ENCODE assay signal across 31 cellular contexts in genomic region chr13:55602784-55603183, GRCh38.
"Had no signal": no experiment of that assay in that cellular context is flagged by ENCODE, and none has a peak within 500 bp of the region (broad histone marks: within the 10 kb centered on the region; RNA-seq: fewer than 3 reads in every experiment).

No MANE protein-coding gene starts in this region.

- FAIRE-seq: bronchial epithelial cell, TTC549 had no signal

- H3K36me3 ChIP-seq: ascending aorta, cardiac muscle cell had no signal

- H3K27ac ChIP-seq: ascending aorta, cardiac muscle cell, VCaP had no signal

- ATAC-seq: activated CD8-positive, alpha-beta T cell treated with anti-CD3 and anti-CD28 coated beads for 36 hours; activated naive CD8-positive, alpha-beta T cell treated with anti-CD3 and anti-CD28 coated beads, Interleukin-2, amount 50 U/mL, for 24 hours; activated T-cell treated with anti-CD3 and anti-CD28 coated beads, Interleukin-2, amount 50 U/mL, for 4 hours; activated T-cell treated with anti-CD3 and anti-CD28 coated beads, Interleukin-2, amount 50 U/mL, for 72 hours; activated T-helper 17 cell treated with anti-CD3 and anti-CD28 coated beads, Interleukin-2, amount 50 U/mL, for 72 hours had no signal

- DNase-seq: activated B cell treated with CpG ODN at 0.5 μM for 24 hours; activated CD4-positive, alpha-beta memory T cell treated with anti-CD3 and anti-CD28 coated beads for 36 hours; activated CD4-positive, alpha-beta T cell treated with anti-CD3 and anti-CD28 coated beads for 4 hours; activated CD4-positive, alpha-beta T cell treated with anti-CD3 and anti-CD28 coated beads, Interleukin-2, amount 10 ng/mL, durations not matched to agents 24 days and 14 days; activated CD4-positive, alpha-beta T cell treated with anti-CD3 and anti-CD28 coated beads, Interleukin-2, amount 50 U/mL, for 1 hour; activated CD4-positive, alpha-beta T cell treated with anti-CD3 and anti-CD28 coated beads, Interleukin-2, amount 50 U/mL, for 4 hours; activated CD4-positive, CD25-positive, alpha-beta regulatory T cell treated with anti-CD3 and anti-CD28 coated beads, Interleukin-2, amount 50 U/mL, for 72 hours; activated CD8-positive, alpha-beta memory T cell treated with anti-CD3 and anti-CD28 coated beads, Interleukin-2, amount 50 U/mL, for 4 hours; activated CD8-positive, alpha-beta T cell treated with anti-CD3 and anti-CD28 coated beads for 36 hours; activated effector memory CD4-positive, alpha-beta T cell treated with anti-CD3 and anti-CD28 coated beads, Interleukin-2, amount 50 U/mL, for 16 hours; activated gamma-delta T cell treated with Interleukin-2 at 50 U/mL for 16 hours; activated naive CD4-positive, alpha-beta T cell; activated naive CD4-positive, alpha-beta T cell treated with anti-CD3 and anti-CD28 coated beads, Interleukin-2, amount 10 ng/mL, durations not matched to agents 7 days and 5 days; activated naive CD8-positive, alpha-beta T cell treated with anti-CD3 and anti-CD28 coated beads, Interleukin-2, amount 10 ng/mL, durations not matched to agents 7 days and 5 days; activated naive CD8-positive, alpha-beta T cell treated with anti-CD3 and anti-CD28 coated beads, Interleukin-2, amount 50 U/mL, for 24 hours; activated T-cell treated with anti-CD3 and anti-CD28 coated beads for 4 hours; activated T-cell treated with anti-CD3 and anti-CD28 coated beads, Interleukin-2, amount 50 U/mL, for 1 hour; activated T-cell treated with anti-CD3 and anti-CD28 coated beads, Interleukin-2, amount 50 U/mL, for 4 hours; activated T-cell treated with anti-CD3 and anti-CD28 coated beads, Interleukin-2, amount 50 U/mL, for 72 hours; amygdala; anterior cingulate cortex; caudate nucleus; T-helper 1 cell; T-helper 2 cell; T-helper 9 cell had no signal

- H3K27me3 ChIP-seq: ascending aorta, cardiac muscle cell had no signal

- H3K4me3 ChIP-seq: ascending aorta, cardiac muscle cell had no signal

- H3K9me3 ChIP-seq: ascending aorta had no signal

- H3K4me1 ChIP-seq: ascending aorta had no signal
